In the genomic region with DNA sequence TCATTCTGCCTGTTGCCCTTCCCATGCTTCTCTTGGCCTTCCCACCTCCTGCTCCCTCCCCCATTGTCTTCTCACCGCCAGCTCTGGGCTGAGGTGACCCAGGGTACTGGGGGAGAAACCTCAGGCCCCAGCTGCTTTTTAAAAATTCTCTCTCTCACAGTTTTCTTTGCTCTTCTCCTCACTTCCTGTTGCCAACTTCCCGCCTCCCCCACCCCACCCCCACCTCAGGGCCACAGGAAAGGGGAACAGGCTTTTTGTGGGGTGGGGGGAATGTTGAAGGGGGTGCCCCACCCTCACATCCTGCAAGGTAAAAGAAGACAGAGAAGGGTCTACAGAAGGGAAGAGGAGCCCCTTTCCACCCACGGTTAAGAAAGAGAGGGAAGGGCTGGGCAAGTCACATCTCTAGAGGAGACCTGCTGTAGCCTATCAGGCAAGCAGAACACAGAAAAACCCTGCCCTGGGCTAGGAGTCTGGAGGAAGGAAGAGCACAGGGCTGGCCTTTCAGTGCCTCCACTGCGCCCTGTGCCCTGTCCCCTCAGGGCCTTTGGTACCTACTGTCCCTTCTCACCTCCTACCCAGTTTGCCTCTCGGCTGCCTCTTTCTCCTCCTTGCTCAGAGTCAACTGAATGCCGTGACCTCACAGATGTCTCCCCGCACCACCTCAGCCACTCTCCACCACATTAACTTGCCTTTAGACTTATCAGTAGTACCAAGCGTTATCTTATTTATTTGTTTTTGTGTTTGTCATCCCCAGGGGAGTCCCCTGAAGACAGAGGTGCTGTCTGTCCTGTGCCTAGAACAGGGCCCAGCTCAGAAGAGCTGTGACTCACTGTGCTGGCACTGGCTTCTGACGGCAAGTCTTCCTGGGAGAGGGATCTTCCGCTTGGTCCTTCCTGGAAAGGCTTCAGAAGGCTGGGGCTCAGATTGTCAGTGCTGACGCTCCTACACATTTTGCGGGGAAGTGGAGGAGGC, we compare ENCODE assay signal across 8 cellular contexts. TPM values are rescaled to one million over a fixed set of nuclear protein-coding genes. Genes with fewer than 3 reads are reported as not detected.
DNase-seq lines count a peak whose midpoint lies in the region; ATAC-seq and TF ChIP-seq lines count a peak whose summit lies in the region.

No MANE protein-coding gene starts in this region.

- H2AFZ ChIP-seq in OCI-LY1 (ENCODE audit: low read length), result no peak overlapping the region

- H3K9me3 ChIP-seq in BLaER1, result no peaks in the 10 kb centered on the region
- H3K9me3 ChIP-seq in OCI-LY1 (ENCODE audit: low read length), result no peaks in the 10 kb centered on the region
- no peaks in the 10 kb centered on the region for H3K9me3 ChIP-seq in adrenal gland (replicated peaks in 1 of 3)

- TF ChIP-seq POLR2A in adrenal gland (IDR thresholded peaks at IDR 0.05), result peak in 1 of 2 donors; percentile 6

- H3K9ac ChIP-seq in BLaER1 (peak overlapping the region; percentile 87), OCI-LY1 (ENCODE audit: low read length) (peak overlapping the region; percentile 65), mesendoderm (ENCODE audit: low read length) (peak overlapping the region; percentile 47)

- 51 to 70% (median 55%) methylated on average over 11 to 12 of the region's 12 CpGs for WGBS in adrenal gland, 4 donors
- WGBS in mesendoderm (ENCODE audit: extremely low coverage, insufficient coverage, low lambda C conversion rate), result no CpG with 5 or more reads among the region's 12 CpGs

- peak; percentile 14 for ATAC-seq in GM19468 (IDR thresholded peaks at IDR 0.05; ENCODE audit: extremely low read depth, unreplicated experiment)

- H3K4me1 ChIP-seq in BLaER1 (peaks cover 63% of the 10 kb centered on the region), OCI-LY1 (ENCODE audit: insufficient read depth, low read length, severe bottlenecking) (peaks cover 51% of the 10 kb centered on the region), adrenal gland (replicated peaks in 1 of 2) (peaks cover 11 to 14% of the 10 kb centered on the region in 2 donors), mesendoderm (ENCODE audit: control insufficient read depth, low read depth, low read length) (peaks cover 8% of the 10 kb centered on the region)

- no peaks in the 10 kb centered on the region for H4K20me1 ChIP-seq in BLaER1
- H4K20me1 ChIP-seq in OCI-LY1 (ENCODE audit: insufficient read depth, low read length), result no peaks in the 10 kb centered on the region

- H3K4me3 ChIP-seq in BLaER1 (peak overlapping the region; percentile 66), OCI-LY1 (ENCODE audit: low read depth, low read length, poor library complexity, severe bottlenecking) (peak overlapping the region; percentile 57), adrenal gland (peak overlapping the region in 1 of 4 donors; percentile 49), mesendoderm (ENCODE audit: low read length) (no peak overlapping the region)

- H2AK5ac ChIP-seq in mesendoderm (ENCODE audit: low read length), result no peak overlapping the region

- no peaks in the 10 kb centered on the region for H3F3A ChIP-seq in OCI-LY1 (ENCODE audit: insufficient read depth, low read length)

- peak overlapping the region; percentile 57 for H3K56ac ChIP-seq in mesendoderm (ENCODE audit: low read length)

- H3K27ac ChIP-seq in BLaER1, result peak overlapping the region; percentile 88
- peak overlapping the region; percentile 88 for H3K27ac ChIP-seq in OCI-LY1 (ENCODE audit: low read depth, low read length, poor library complexity, severe bottlenecking)
- peak overlapping the region in 4 of 5 donors; percentile 11 to 86 (median 60) for H3K27ac ChIP-seq in adrenal gland
- no peak overlapping the region for H3K27ac ChIP-seq in mesendoderm (ENCODE audit: low read depth, low read length)

- TF ChIP-seq CTCF in OCI-LY1 (IDR thresholded peaks at IDR 0.05; ENCODE audit: low read length) (no peak), adrenal gland (IDR thresholded peaks at IDR 0.05) (no peak)

- no peaks in the 10 kb centered on the region for H3K79me2 ChIP-seq in OCI-LY1 (ENCODE audit: insufficient read depth, low read length)
- H3K79me2 ChIP-seq in mesendoderm (ENCODE audit: control insufficient read depth, insufficient read depth, low read length), result no peaks in the 10 kb centered on the region

- DNase-seq in adrenal gland, result peak in 5 of 7 donors; percentile 49 to 66 (median 57)
- no peak for DNase-seq in mesendoderm
- no peak for DNase-seq in NCI-H524 (lab: John Stamatoyannopoulos, UW)
- no peak for DNase-seq in HK-2 (ENCODE audit: unreplicated experiment)
- DNase-seq in HT-29 (ENCODE audit: low spot score), result no peak

- H3K36me3 ChIP-seq in BLaER1 (peaks cover 25% of the 10 kb centered on the region), OCI-LY1 (ENCODE audit: insufficient read depth, low read length) (no peaks in the 10 kb centered on the region; the same call in 1 of the 2 replicates), adrenal gland (replicated peaks in 1 of 2) (no peaks in the 10 kb centered on the region), mesendoderm (ENCODE audit: control insufficient read depth, insufficient read depth, low read length) (no peaks in the 10 kb centered on the region)

- intact Hi-C loops in adrenal gland (cut with DNase I), result no loop called here

- no peak overlapping the region for H2BK5ac ChIP-seq in mesendoderm (ENCODE audit: low read length)

- H3K79me1 ChIP-seq in mesendoderm (ENCODE audit: low read length), result no peaks in the 10 kb centered on the region

- no peak overlapping the region for H3K23ac ChIP-seq in mesendoderm (ENCODE audit: low read length)

- no peak overlapping the region for H2BK15ac ChIP-seq in mesendoderm (replicated peaks; ENCODE audit: low read depth)

- H2BK120ac ChIP-seq in mesendoderm (ENCODE audit: low read depth, low read length), result no peak overlapping the region

- H3K27me3 ChIP-seq in BLaER1 (peaks cover 6% of the 10 kb centered on the region; the same call in 1 of the 2 replicates), OCI-LY1 (ENCODE audit: insufficient read depth, low read length) (no peaks in the 10 kb centered on the region), adrenal gland (peaks cover 26% of the 10 kb centered on the region), mesendoderm (ENCODE audit: insufficient read depth, low read length, poor library complexity) (peaks cover 25% of the 10 kb centered on the region)

- no peaks in the 10 kb centered on the region for H3K9me2 ChIP-seq in OCI-LY1 (ENCODE audit: low read depth, low read length)

- peak overlapping the region; percentile 99 for H3K4me2 ChIP-seq in BLaER1
- peak overlapping the region; percentile 74 for H3K4me2 ChIP-seq in OCI-LY1 (ENCODE audit: low read length)
- H3K4me2 ChIP-seq in mesendoderm (ENCODE audit: low read length), result no peak overlapping the region

- no peak overlapping the region for H3K4ac ChIP-seq in mesendoderm (ENCODE audit: low read depth, low read length)

- peak overlapping the region; percentile 33 for H3K18ac ChIP-seq in mesendoderm (ENCODE audit: low read length)

- H4K5ac ChIP-seq in mesendoderm (ENCODE audit: low read length), result no peak overlapping the region

- H4K8ac ChIP-seq in mesendoderm (ENCODE audit: low read depth, low read length), result no peak overlapping the region

RNA-seq across cellular contexts. Expression of a gene that starts 1.7 kb away (rescaled TPM):
- 10 to 100 TPM in 7 of 8 donors, 1 to 10 TPM in 1; 7.5 to 39.4 (median 16.8) TPM for total RNA-seq in adrenal gland
- 10 to 100 TPM in 2 of 3 donors, 1 to 10 TPM in 1; 4.1 to 46.4 (median 19.4) TPM for polyA plus RNA-seq in adrenal gland
- polyA plus RNA-seq in mesendoderm (2013, experiment 1 of 2), result 2.5 TPM
- 3.9 TPM for polyA plus RNA-seq in mesendoderm (2013, experiment 2 of 2)
- total RNA-seq in HT-29 (2014; rRNA removed; shearing (Covaris generic)), result 1.5 and 3.4 TPM in 2 replicates

RNA-seq across cellular contexts. Expression of a gene that starts 9.9 kb away (rescaled TPM):
- total RNA-seq in adrenal gland, result 100 to 1,000 TPM in 4 of 8 donors, 10 to 100 TPM in 4; 38.3 to 182 (median 116) TPM
- polyA plus RNA-seq in adrenal gland, result 100 to 1,000 TPM; 114 to 210 (median 143) TPM
- 723 TPM for polyA plus RNA-seq in mesendoderm (2013, experiment 1 of 2)
- polyA plus RNA-seq in mesendoderm (2013, experiment 2 of 2), result 704 TPM
- total RNA-seq in HT-29 (2014; rRNA removed; shearing (Covaris generic)), result 174 and 202 TPM in 2 replicates

RNA-seq across cellular contexts. Expression of a gene that starts 18.4 kb away (rescaled TPM):
- total RNA-seq in adrenal gland, result 1 to 10 TPM in 4 of 8 donors, under 1 TPM in 4; 0.30 to 2.8 (median 0.92) TPM
- polyA plus RNA-seq in adrenal gland, result 1 to 10 TPM in 2 of 3 donors, under 1 TPM in 1; 0.44 to 7.2 (median 4.4) TPM
- polyA plus RNA-seq in mesendoderm (2013, experiment 1 of 2), result 5.8 TPM
- polyA plus RNA-seq in mesendoderm (2013, experiment 2 of 2), result 7.3 TPM
- 2.0 and 4.2 TPM in 2 replicates for total RNA-seq in HT-29 (2014; rRNA removed; shearing (Covaris generic))

RNA-seq across cellular contexts. Expression of a gene that starts 22.9 kb away (rescaled TPM):
- not detected for total RNA-seq in adrenal gland
- not detected for polyA plus RNA-seq in adrenal gland
- 10.2 TPM for polyA plus RNA-seq in mesendoderm (2013, experiment 1 of 2)
- 10.8 TPM for polyA plus RNA-seq in mesendoderm (2013, experiment 2 of 2)
- total RNA-seq in HT-29 (2014; rRNA removed; shearing (Covaris generic)), result 0.34 and 0.41 TPM in 2 replicates

RNA-seq across cellular contexts. Expression of a gene that starts 42.3 kb away (rescaled TPM):
- total RNA-seq in adrenal gland, result 10 to 100 TPM in 7 of 8 donors, 1 to 10 TPM in 1; 7.7 to 65.1 (median 30.9) TPM
- polyA plus RNA-seq in adrenal gland, result 10 to 100 TPM; 72.8 to 98.4 (median 72.9) TPM
- 8.2 TPM for polyA plus RNA-seq in mesendoderm (2013, experiment 1 of 2)
- polyA plus RNA-seq in mesendoderm (2013, experiment 2 of 2), result 7.6 TPM
- total RNA-seq in HT-29 (2014; rRNA removed; shearing (Covaris generic)), result 26.9 and 39.0 TPM in 2 replicates

Comparison
In these comparisons a context has a peak if more than half of its experiments do, and no peak if none do; other contexts are left out.
1. DNase-seq: peak in adrenal gland (5 of 7); none in mesendoderm (single experiment), NCI-H524 (0 of 2), HK-2 (single experiment) and HT-29 (single experiment).
2. Peak in every context shown above with its lines, with median percentiles within 50 percentile points of each other: H3K9ac ChIP-seq.